In the genomic region with DNA sequence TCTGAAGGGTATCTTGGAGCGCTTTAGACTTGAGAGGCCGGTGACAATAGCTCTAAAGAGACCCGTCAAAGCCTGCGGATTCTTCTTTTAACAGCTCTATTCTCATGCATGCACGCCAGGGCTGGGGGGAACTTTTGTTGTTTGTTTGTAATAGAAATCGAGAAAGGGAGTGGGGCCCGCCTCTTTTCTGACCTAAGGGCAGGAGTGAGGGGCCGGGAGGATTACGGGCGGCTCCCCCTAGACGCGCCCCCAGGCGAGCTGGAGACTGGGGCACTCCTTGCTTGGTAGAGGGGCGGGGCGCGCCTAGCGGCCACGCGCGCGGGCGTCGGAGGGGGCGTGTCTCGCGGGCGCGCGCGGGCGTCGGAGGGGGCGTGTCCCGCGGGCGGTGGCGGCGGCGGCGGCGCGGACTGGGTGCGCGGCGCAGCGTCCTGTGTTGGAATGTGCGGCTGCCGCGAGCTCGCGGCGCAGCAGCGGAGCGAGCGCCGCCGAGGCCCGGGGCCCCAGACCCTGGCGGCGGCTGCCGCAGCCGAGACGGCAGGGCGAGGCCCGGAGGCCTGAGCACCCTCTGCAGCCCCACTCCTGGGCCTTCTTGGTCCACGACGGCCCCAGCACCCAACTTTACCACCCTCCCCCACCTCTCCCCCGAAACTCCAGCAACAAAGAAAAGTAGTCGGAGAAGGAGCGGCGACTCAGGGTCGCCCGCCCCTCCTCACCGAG, we compare ENCODE assay signal across 8 cellular contexts. TPM values are rescaled to one million over a fixed set of nuclear protein-coding genes. Genes with fewer than 3 reads are reported as not detected.
DNase-seq lines count a peak whose midpoint lies in the region; ATAC-seq and TF ChIP-seq lines count a peak whose summit lies in the region.

A gene with protein sequence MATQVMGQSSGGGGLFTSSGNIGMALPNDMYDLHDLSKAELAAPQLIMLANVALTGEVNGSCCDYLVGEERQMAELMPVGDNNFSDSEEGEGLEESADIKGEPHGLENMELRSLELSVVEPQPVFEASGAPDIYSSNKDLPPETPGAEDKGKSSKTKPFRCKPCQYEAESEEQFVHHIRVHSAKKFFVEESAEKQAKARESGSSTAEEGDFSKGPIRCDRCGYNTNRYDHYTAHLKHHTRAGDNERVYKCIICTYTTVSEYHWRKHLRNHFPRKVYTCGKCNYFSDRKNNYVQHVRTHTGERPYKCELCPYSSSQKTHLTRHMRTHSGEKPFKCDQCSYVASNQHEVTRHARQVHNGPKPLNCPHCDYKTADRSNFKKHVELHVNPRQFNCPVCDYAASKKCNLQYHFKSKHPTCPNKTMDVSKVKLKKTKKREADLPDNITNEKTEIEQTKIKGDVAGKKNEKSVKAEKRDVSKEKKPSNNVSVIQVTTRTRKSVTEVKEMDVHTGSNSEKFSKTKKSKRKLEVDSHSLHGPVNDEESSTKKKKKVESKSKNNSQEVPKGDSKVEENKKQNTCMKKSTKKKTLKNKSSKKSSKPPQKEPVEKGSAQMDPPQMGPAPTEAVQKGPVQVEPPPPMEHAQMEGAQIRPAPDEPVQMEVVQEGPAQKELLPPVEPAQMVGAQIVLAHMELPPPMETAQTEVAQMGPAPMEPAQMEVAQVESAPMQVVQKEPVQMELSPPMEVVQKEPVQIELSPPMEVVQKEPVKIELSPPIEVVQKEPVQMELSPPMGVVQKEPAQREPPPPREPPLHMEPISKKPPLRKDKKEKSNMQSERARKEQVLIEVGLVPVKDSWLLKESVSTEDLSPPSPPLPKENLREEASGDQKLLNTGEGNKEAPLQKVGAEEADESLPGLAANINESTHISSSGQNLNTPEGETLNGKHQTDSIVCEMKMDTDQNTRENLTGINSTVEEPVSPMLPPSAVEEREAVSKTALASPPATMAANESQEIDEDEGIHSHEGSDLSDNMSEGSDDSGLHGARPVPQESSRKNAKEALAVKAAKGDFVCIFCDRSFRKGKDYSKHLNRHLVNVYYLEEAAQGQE (plus strand): TSS at position 412 of the 717 bp plus-strand sequence. CDS start 2,739 bp downstream, outside the sequence.

- H2BK5ac ChIP-seq in trophoblast cell (ENCODE audit: low read depth, low read length, poor library complexity) = peak within 1 kb of the TSS; percentile 99

- peak within 1 kb of the TSS; percentile 58 for H3K4me2 ChIP-seq in trophoblast cell (ENCODE audit: low read length)

- H3K79me2 ChIP-seq in trophoblast cell (ENCODE audit: control insufficient read depth, insufficient read depth, low read length, poor library complexity) = peaks cover 13% of the 10 kb centered on the region

- H3K18ac ChIP-seq in trophoblast cell (ENCODE audit: low read length) = peak within 1 kb of the TSS; percentile 99

- peak; percentile 71 for DNase-seq in EH (ENCODE audit: low read depth)
- DNase-seq in HuH-7 (ENCODE audit: low spot score) = peak; percentile 68
- DNase-seq in T follicular helper cell (ENCODE audit: low read depth) = peak; percentile 75
- peak; percentile 64 for DNase-seq in activated naive CD8-positive, alpha-beta T cell treated with anti-CD3 and anti-CD28 coated beads, Interleukin-2, amount 50 U/mL, for 16 hours (ENCODE audit: low read depth, low spot score)
- peak; percentile 82 to 89 for DNase-seq in cardiac muscle cell (ENCODE audit: low read depth in 1 of 2, low spot score in 1 of 2)
- DNase-seq in trophoblast cell = peak; percentile 49 to 89
- DNase-seq in thyroid gland = peak; percentile 72 to 75

- no peaks in the 10 kb centered on the region for H3K9me3 ChIP-seq in cardiac muscle cell (ENCODE audit: low read depth)
- H3K9me3 ChIP-seq in trophoblast cell (ENCODE audit: insufficient read depth, low read depth, low read length) = no peaks in the 10 kb centered on the region
- no peaks in the 10 kb centered on the region for H3K9me3 ChIP-seq in thyroid gland

- H4K12ac ChIP-seq in trophoblast cell (ENCODE audit: low read depth, low read length) = peak within 1 kb of the TSS; percentile 65

- H2AFZ ChIP-seq in trophoblast cell (ENCODE audit: insufficient read depth, low read length, poor library complexity) = peak within 1 kb of the TSS; percentile 79

- no CpG with 5 or more reads among the region's 74 CpGs for whole genome bisulfite sequencing in trophoblast cell (ENCODE audit: extremely low coverage, insufficient coverage, insufficient read length)
- 1 to 2% methylated on average over 10 to 11 of the region's 74 CpGs for WGBS in thyroid gland, 2 donors

- H2AK5ac ChIP-seq in trophoblast cell (ENCODE audit: low read length) = peak within 1 kb of the TSS; percentile 62

- peaks cover 14% of the 10 kb centered on the region for H3K27me3 ChIP-seq in cardiac muscle cell
- H3K27me3 ChIP-seq in trophoblast cell (ENCODE audit: insufficient read depth, low read length) = no peaks in the 10 kb centered on the region
- H3K27me3 ChIP-seq in thyroid gland = no peaks in the 10 kb centered on the region

- peak; percentile 49 for ATAC-seq in GM21515 (IDR thresholded peaks at IDR 0.05; ENCODE audit: unreplicated experiment)

- no peak for TF ChIP-seq CTCF in cardiac muscle cell (IDR thresholded peaks at IDR 0.05; ENCODE audit: low read depth, low read length)
- TF ChIP-seq CTCF in thyroid gland (IDR thresholded peaks at IDR 0.05) = peak in 1 of 6 experiments; percentile 9

- H3K4ac ChIP-seq in trophoblast cell (ENCODE audit: low read depth, low read length) = peak within 1 kb of the TSS; percentile 98

- peaks cover 22% of the 10 kb centered on the region for H3K4me1 ChIP-seq in cardiac muscle cell (ENCODE audit: low read depth)
- H3K4me1 ChIP-seq in trophoblast cell (ENCODE audit: control insufficient read depth in 1 of 2, insufficient read depth in 2 of 2, low read length in 2 of 2) = peaks cover 7 to 9% of the 10 kb centered on the region in 2 experiments
- peaks cover 15 to 34% of the 10 kb centered on the region in 2 donors for H3K4me1 ChIP-seq in thyroid gland

- H2BK12ac ChIP-seq in trophoblast cell (ENCODE audit: low read length) = no peak within 1 kb of the TSS

- peak in 1 of 2 donors; percentile 84 for TF ChIP-seq POLR2A in thyroid gland (IDR thresholded peaks at IDR 0.05)

- peaks cover 15% of the 10 kb centered on the region for H3K79me1 ChIP-seq in trophoblast cell (ENCODE audit: low read length)

- intact Hi-C loops in thyroid gland (cut with DNase I) = loop anchor here (10.0 kb wide), 1 partner anchor 67 kb away; a partner anchor contains a TSS

- H3K14ac ChIP-seq in trophoblast cell (ENCODE audit: low read length) = peak within 1 kb of the TSS; percentile 97

- no peak within 1 kb of the TSS for H3K23ac ChIP-seq in trophoblast cell (ENCODE audit: low read length)

- H3K9ac ChIP-seq in trophoblast cell (ENCODE audit: low read length) = peak within 1 kb of the TSS; percentile 86

- H2BK120ac ChIP-seq in trophoblast cell (ENCODE audit: insufficient read depth, low read length, poor library complexity) = peak within 1 kb of the TSS; percentile 98

- H3K36me3 ChIP-seq in cardiac muscle cell (peaks cover 4% of the 10 kb centered on the region), trophoblast cell (ENCODE audit: control insufficient read depth in 1 of 2, insufficient read depth in 2 of 2, low read length in 2 of 2) (peaks cover 3 to 4% of the 10 kb centered on the region in 2 experiments), thyroid gland (no peaks in the 10 kb centered on the region)

- H3K4me3 ChIP-seq in cardiac muscle cell (peak within 1 kb of the TSS; percentile 95), trophoblast cell (ENCODE audit: low read depth, low read length) (peak within 1 kb of the TSS; percentile 85), thyroid gland (replicated peaks in 1 of 3) (peak within 1 kb of the TSS; percentile 36 to 92 (median 56))

- H3K27ac ChIP-seq in cardiac muscle cell (peak within 1 kb of the TSS; percentile 99), trophoblast cell (ENCODE audit: low read depth, low read length) (peak within 1 kb of the TSS; percentile 99), thyroid gland (peak within 1 kb of the TSS; percentile 63 to 96 (median 84))

- H4K91ac ChIP-seq in trophoblast cell (ENCODE audit: low read depth, low read length) = peak within 1 kb of the TSS; percentile 96

- H4K8ac ChIP-seq in trophoblast cell (ENCODE audit: low read depth, low read length) = peak within 1 kb of the TSS; percentile 91

RNA-seq across cellular contexts. Expression of the gene that starts here (rescaled TPM):
- total RNA-seq in cardiac muscle cell = 38.4 and 66.1 TPM in 2 replicates
- 89.0 and 130 TPM in 2 replicates for polyA plus RNA-seq in cardiac muscle cell
- 33.4 and 34.4 TPM in 2 replicates for polyA plus RNA-seq in trophoblast cell (2013)
- total RNA-seq in thyroid gland = 10 to 100 TPM; 33.2 to 50.3 (median 41.1) TPM

Comparison
In these comparisons a context has a peak if more than half of its experiments do, and no peak if none do; other contexts are left out.
1. Peak in every context shown above with its lines: DNase-seq, ATAC-seq, H3K4me3 ChIP-seq and H3K27ac ChIP-seq.